ENCODE assay signal across 1 cellular context in the genomic region with DNA sequence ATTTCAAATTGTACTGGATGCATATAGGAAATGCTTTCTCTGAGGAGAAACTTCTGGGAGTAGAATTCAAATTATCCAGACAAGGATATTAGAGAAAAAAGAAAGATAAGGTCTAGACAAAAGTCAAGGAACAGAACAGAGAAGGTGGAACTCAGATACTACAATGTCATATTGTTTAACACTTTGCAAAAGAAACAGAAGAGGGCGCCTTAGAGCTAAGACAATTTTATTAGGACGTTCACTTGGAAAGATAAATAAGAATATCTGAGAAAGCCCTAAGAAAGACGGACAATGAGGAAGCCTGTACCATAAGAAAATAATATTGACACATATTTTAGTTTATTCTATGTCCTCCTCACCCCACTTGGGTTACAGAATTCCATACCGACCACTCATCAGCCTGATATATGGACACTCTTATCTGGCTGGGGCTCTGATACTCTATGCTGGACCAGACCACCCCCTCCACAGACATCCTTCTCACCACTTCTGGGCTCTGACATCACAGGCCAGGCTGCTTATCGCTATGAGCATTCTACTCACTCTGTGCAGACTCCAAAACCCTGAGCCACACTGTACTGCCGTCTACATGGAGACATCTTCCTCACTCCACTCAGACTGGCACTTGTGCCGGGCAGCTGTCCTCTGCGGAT.
TF ChIP-seq lines count a peak whose summit lies in the region.

No MANE protein-coding gene starts in this region.

TF ChIP-seq in SK-N-SH treated with all-trans-retinoic acid at 6 μM for 48 hours, 23 proteins besides CTCF, POLR2A, EP300 and RAD21 (continued from another document):
- TF ChIP-seq, protein P1, sequence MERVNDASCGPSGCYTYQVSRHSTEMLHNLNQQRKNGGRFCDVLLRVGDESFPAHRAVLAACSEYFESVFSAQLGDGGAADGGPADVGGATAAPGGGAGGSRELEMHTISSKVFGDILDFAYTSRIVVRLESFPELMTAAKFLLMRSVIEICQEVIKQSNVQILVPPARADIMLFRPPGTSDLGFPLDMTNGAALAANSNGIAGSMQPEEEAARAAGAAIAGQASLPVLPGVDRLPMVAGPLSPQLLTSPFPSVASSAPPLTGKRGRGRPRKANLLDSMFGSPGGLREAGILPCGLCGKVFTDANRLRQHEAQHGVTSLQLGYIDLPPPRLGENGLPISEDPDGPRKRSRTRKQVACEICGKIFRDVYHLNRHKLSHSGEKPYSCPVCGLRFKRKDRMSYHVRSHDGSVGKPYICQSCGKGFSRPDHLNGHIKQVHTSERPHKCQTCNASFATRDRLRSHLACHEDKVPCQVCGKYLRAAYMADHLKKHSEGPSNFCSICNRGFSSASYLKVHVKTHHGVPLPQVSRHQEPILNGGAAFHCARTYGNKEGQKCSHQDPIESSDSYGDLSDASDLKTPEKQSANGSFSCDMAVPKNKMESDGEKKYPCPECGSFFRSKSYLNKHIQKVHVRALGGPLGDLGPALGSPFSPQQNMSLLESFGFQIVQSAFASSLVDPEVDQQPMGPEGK (CRISPR knock-in tag; IDR thresholded peaks at IDR 0.05; ENCODE audit: borderline replicate concordance), result no peak
- TF ChIP-seq, protein P2, sequence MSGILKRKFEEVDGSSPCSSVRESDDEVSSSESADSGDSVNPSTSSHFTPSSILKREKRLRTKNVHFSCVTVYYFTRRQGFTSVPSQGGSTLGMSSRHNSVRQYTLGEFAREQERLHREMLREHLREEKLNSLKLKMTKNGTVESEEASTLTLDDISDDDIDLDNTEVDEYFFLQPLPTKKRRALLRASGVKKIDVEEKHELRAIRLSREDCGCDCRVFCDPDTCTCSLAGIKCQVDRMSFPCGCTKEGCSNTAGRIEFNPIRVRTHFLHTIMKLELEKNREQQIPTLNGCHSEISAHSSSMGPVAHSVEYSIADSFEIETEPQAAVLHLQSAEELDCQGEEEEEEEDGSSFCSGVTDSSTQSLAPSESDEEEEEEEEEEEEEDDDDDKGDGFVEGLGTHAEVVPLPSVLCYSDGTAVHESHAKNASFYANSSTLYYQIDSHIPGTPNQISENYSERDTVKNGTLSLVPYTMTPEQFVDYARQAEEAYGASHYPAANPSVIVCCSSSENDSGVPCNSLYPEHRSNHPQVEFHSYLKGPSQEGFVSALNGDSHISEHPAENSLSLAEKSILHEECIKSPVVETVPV (CRISPR knock-in tag; IDR thresholded peaks at IDR 0.05), result no peak
- TF ChIP-seq ZFP3 (CRISPR knock-in tag; IDR thresholded peaks at IDR 0.05), result no peak
- no peak for TF ChIP-seq OSR1 (CRISPR knock-in tag; IDR thresholded peaks at IDR 0.05)
- no peak for TF ChIP-seq ZC3H10 (CRISPR knock-in tag; IDR thresholded peaks at IDR 0.05)
- TF ChIP-seq, protein P3, sequence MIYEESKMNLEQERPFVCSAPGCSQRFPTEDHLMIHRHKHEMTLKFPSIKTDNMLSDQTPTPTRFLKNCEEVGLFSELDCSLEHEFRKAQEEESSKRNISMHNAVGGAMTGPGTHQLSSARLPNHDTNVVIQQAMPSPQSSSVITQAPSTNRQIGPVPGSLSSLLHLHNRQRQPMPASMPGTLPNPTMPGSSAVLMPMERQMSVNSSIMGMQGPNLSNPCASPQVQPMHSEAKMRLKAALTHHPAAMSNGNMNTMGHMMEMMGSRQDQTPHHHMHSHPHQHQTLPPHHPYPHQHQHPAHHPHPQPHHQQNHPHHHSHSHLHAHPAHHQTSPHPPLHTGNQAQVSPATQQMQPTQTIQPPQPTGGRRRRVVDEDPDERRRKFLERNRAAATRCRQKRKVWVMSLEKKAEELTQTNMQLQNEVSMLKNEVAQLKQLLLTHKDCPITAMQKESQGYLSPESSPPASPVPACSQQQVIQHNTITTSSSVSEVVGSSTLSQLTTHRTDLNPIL (CRISPR knock-in tag; IDR thresholded peaks at IDR 0.05; ENCODE audit: low read depth), result no peak
- TF ChIP-seq TOX (CRISPR knock-in tag; IDR thresholded peaks at IDR 0.05; ENCODE audit: borderline replicate concordance), result no peak
- TF ChIP-seq CSDC2 (CRISPR knock-in tag; IDR thresholded peaks at IDR 0.05), result no peak
- TF ChIP-seq TCF4 (CRISPR knock-in tag; IDR thresholded peaks at IDR 0.05; ENCODE audit: borderline replicate concordance), result no peak
- TF ChIP-seq ESRRG (CRISPR knock-in tag; IDR thresholded peaks at IDR 0.05), result no peak
- TF ChIP-seq, protein P4, sequence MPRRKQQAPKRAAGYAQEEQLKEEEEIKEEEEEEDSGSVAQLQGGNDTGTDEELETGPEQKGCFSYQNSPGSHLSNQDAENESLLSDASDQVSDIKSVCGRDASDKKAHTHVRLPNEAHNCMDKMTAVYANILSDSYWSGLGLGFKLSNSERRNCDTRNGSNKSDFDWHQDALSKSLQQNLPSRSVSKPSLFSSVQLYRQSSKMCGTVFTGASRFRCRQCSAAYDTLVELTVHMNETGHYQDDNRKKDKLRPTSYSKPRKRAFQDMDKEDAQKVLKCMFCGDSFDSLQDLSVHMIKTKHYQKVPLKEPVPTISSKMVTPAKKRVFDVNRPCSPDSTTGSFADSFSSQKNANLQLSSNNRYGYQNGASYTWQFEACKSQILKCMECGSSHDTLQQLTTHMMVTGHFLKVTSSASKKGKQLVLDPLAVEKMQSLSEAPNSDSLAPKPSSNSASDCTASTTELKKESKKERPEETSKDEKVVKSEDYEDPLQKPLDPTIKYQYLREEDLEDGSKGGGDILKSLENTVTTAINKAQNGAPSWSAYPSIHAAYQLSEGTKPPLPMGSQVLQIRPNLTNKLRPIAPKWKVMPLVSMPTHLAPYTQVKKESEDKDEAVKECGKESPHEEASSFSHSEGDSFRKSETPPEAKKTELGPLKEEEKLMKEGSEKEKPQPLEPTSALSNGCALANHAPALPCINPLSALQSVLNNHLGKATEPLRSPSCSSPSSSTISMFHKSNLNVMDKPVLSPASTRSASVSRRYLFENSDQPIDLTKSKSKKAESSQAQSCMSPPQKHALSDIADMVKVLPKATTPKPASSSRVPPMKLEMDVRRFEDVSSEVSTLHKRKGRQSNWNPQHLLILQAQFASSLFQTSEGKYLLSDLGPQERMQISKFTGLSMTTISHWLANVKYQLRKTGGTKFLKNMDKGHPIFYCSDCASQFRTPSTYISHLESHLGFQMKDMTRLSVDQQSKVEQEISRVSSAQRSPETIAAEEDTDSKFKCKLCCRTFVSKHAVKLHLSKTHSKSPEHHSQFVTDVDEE (CRISPR knock-in tag; IDR thresholded peaks at IDR 0.05), result no peak
- TF ChIP-seq ISL1 (CRISPR knock-in tag; IDR thresholded peaks at IDR 0.05), result no peak
